35 cellular contexts compared by ENCODE assay signal in genomic region chr18:62494764-62495163, GRCh38.
"Had no signal": no experiment of that assay in that cellular context is flagged by ENCODE, and none has a peak within 500 bp of the region (broad histone marks: within the 10 kb centered on the region; RNA-seq: fewer than 3 reads in every experiment).

No MANE protein-coding gene starts in this region.

- FAIRE-seq: bronchial epithelial cell, TTC549 had no signal

- H3K36me3 Mint-ChIP-seq: activated CD4-positive, alpha-beta memory T cell treated with anti-CD3 and anti-CD28 coated beads for 36 hours; activated CD8-positive, alpha-beta memory T cell treated with anti-CD3 and anti-CD28 coated beads, Interleukin-2, amount 10 ng/mL, durations not matched to agents 7 days and 5 days; activated naive CD4-positive, alpha-beta T cell treated with anti-CD3 and anti-CD28 coated beads, Interleukin-2, amount 10 ng/mL, durations not matched to agents 7 days and 5 days; activated naive CD4-positive, alpha-beta T cell treated with anti-CD3 and anti-CD28 coated beads, Interleukin-2, amount 50 U/mL, for 24 hours; activated naive CD8-positive, alpha-beta T cell; activated naive CD8-positive, alpha-beta T cell treated with anti-CD3 and anti-CD28 coated beads, Interleukin-2, amount 10 ng/mL, durations not matched to agents 7 days and 5 days; brain had no signal

- H3K4me3 Mint-ChIP-seq: activated B cell treated with CpG ODN at 0.5 μM for 24 hours; activated CD4-positive, alpha-beta memory T cell treated with anti-CD3 and anti-CD28 coated beads for 36 hours; activated CD4-positive, alpha-beta T cell treated with anti-CD3 and anti-CD28 coated beads, Interleukin-2, amount 10 ng/mL, durations not matched to agents 24 days and 14 days; activated CD8-positive, alpha-beta memory T cell treated with anti-CD3 and anti-CD28 coated beads, Interleukin-2, amount 10 ng/mL, durations not matched to agents 7 days and 5 days; activated CD8-positive, alpha-beta T cell treated with anti-CD3 and anti-CD28 coated beads for 36 hours; activated naive CD4-positive, alpha-beta T cell treated with anti-CD3 and anti-CD28 coated beads, Interleukin-2, amount 10 ng/mL, durations not matched to agents 7 days and 5 days; activated naive CD4-positive, alpha-beta T cell treated with anti-CD3 and anti-CD28 coated beads, Interleukin-2, amount 50 U/mL, for 24 hours; activated naive CD8-positive, alpha-beta T cell; activated naive CD8-positive, alpha-beta T cell treated with anti-CD3 and anti-CD28 coated beads, Interleukin-2, amount 10 ng/mL, durations not matched to agents 7 days and 5 days; activated naive CD8-positive, alpha-beta T cell treated with anti-CD3 and anti-CD28 coated beads, Interleukin-2, amount 50 U/mL, for 24 hours; activated T-cell treated with anti-CD3 and anti-CD28 coated beads, Interleukin-2, amount 50 U/mL, for 24 hours; brain; central memory CD8-positive, alpha-beta T cell; T-helper 17 cell had no signal

- H3K36me3 ChIP-seq: ascending aorta, cardiac muscle cell had no signal

- H3K4me1 Mint-ChIP-seq: activated CD8-positive, alpha-beta memory T cell treated with anti-CD3 and anti-CD28 coated beads, Interleukin-2, amount 10 ng/mL, durations not matched to agents 7 days and 5 days; activated naive CD4-positive, alpha-beta T cell treated with anti-CD3 and anti-CD28 coated beads, Interleukin-2, amount 10 ng/mL, durations not matched to agents 7 days and 5 days; activated naive CD4-positive, alpha-beta T cell treated with anti-CD3 and anti-CD28 coated beads, Interleukin-2, amount 50 U/mL, for 24 hours; activated naive CD8-positive, alpha-beta T cell treated with anti-CD3 and anti-CD28 coated beads, Interleukin-2, amount 10 ng/mL, durations not matched to agents 7 days and 5 days; activated naive CD8-positive, alpha-beta T cell treated with anti-CD3 and anti-CD28 coated beads, Interleukin-2, amount 50 U/mL, for 24 hours; central memory CD8-positive, alpha-beta T cell had no signal

- H3K9me3 Mint-ChIP-seq: activated B cell treated with CpG ODN at 0.5 μM for 24 hours; activated CD4-positive, alpha-beta memory T cell treated with anti-CD3 and anti-CD28 coated beads for 36 hours; activated CD4-positive, alpha-beta T cell treated with anti-CD3 and anti-CD28 coated beads, Interleukin-2, amount 10 ng/mL, durations not matched to agents 24 days and 14 days; activated CD8-positive, alpha-beta T cell treated with anti-CD3 and anti-CD28 coated beads for 36 hours; activated naive CD4-positive, alpha-beta T cell treated with anti-CD3 and anti-CD28 coated beads, Interleukin-2, amount 10 ng/mL, durations not matched to agents 7 days and 5 days; activated naive CD4-positive, alpha-beta T cell treated with anti-CD3 and anti-CD28 coated beads, Interleukin-2, amount 50 U/mL, for 24 hours; activated naive CD8-positive, alpha-beta T cell treated with anti-CD3 and anti-CD28 coated beads, Interleukin-2, amount 10 ng/mL, durations not matched to agents 7 days and 5 days; activated naive CD8-positive, alpha-beta T cell treated with anti-CD3 and anti-CD28 coated beads, Interleukin-2, amount 50 U/mL, for 24 hours; activated T-cell treated with anti-CD3 and anti-CD28 coated beads, Interleukin-2, amount 50 U/mL, for 24 hours; activated T-helper 2 cell treated with anti-CD3 and anti-CD28 coated beads, Interferon-gamma antibody, Interleukin-2, Interleukin-4, amounts not matched to agents 10 μg/mL and 5 μg/mL and 100 μg/mL, durations not matched to agents 14 hours and 24 hours and 36 hours; brain; central memory CD8-positive, alpha-beta T cell had no signal

- H3K4me1 ChIP-seq: ascending aorta had no signal

- H3K27ac Mint-ChIP-seq: activated B cell treated with CpG ODN at 0.5 μM for 24 hours; activated CD4-positive, alpha-beta memory T cell treated with anti-CD3 and anti-CD28 coated beads for 36 hours; activated CD4-positive, alpha-beta T cell treated with anti-CD3 and anti-CD28 coated beads, Interleukin-2, amount 10 ng/mL, durations not matched to agents 24 days and 14 days; activated CD8-positive, alpha-beta memory T cell treated with anti-CD3 and anti-CD28 coated beads, Interleukin-2, amount 10 ng/mL, durations not matched to agents 7 days and 5 days; activated CD8-positive, alpha-beta T cell treated with anti-CD3 and anti-CD28 coated beads for 36 hours; activated naive CD4-positive, alpha-beta T cell treated with anti-CD3 and anti-CD28 coated beads, Interleukin-2, amount 10 ng/mL, durations not matched to agents 7 days and 5 days; activated naive CD4-positive, alpha-beta T cell treated with anti-CD3 and anti-CD28 coated beads, Interleukin-2, amount 50 U/mL, for 24 hours; activated naive CD8-positive, alpha-beta T cell; activated naive CD8-positive, alpha-beta T cell treated with anti-CD3 and anti-CD28 coated beads, Interleukin-2, amount 10 ng/mL, durations not matched to agents 7 days and 5 days; activated naive CD8-positive, alpha-beta T cell treated with anti-CD3 and anti-CD28 coated beads, Interleukin-2, amount 50 U/mL, for 24 hours; activated T-cell treated with anti-CD3 and anti-CD28 coated beads, Interleukin-2, amount 50 U/mL, for 24 hours; activated T-helper 2 cell treated with anti-CD3 and anti-CD28 coated beads, Interferon-gamma antibody, Interleukin-2, Interleukin-4, amounts not matched to agents 10 μg/mL and 5 μg/mL and 100 μg/mL, durations not matched to agents 14 hours and 24 hours and 36 hours; T-helper 17 cell had no signal

- H3K9me3 ChIP-seq: ascending aorta had no signal

- H3K4me3 ChIP-seq: ascending aorta, cardiac muscle cell had no signal

- H3K27me3 ChIP-seq: ascending aorta, cardiac muscle cell had no signal

- ATAC-seq: activated CD8-positive, alpha-beta memory T cell treated with anti-CD3 and anti-CD28 coated beads, Interleukin-2, amount 10 ng/mL, durations not matched to agents 7 days and 5 days; activated CD8-positive, alpha-beta T cell treated with anti-CD3 and anti-CD28 coated beads for 36 hours; activated naive CD8-positive, alpha-beta T cell treated with anti-CD3 and anti-CD28 coated beads, Interleukin-2, amount 50 U/mL, for 24 hours; T-helper 17 cell had no signal

- DNase-seq: activated B cell treated with CpG ODN at 0.5 μM for 24 hours; activated CD4-positive, alpha-beta memory T cell treated with anti-CD3 and anti-CD28 coated beads for 36 hours; activated CD4-positive, alpha-beta T cell treated with anti-CD3 and anti-CD28 coated beads for 4 hours; activated CD4-positive, alpha-beta T cell treated with anti-CD3 and anti-CD28 coated beads, Interleukin-2, amount 50 U/mL, for 1 hour; activated CD4-positive, alpha-beta T cell treated with anti-CD3 and anti-CD28 coated beads, Interleukin-2, amount 50 U/mL, for 4 hours; activated CD4-positive, CD25-positive, alpha-beta regulatory T cell treated with anti-CD3 and anti-CD28 coated beads, Interleukin-2, amount 50 U/mL, for 72 hours; activated CD8-positive, alpha-beta memory T cell treated with anti-CD3 and anti-CD28 coated beads for 24 hours; activated CD8-positive, alpha-beta memory T cell treated with anti-CD3 and anti-CD28 coated beads, Interleukin-2, amount 10 ng/mL, durations not matched to agents 7 days and 5 days; activated CD8-positive, alpha-beta memory T cell treated with anti-CD3 and anti-CD28 coated beads, Interleukin-2, amount 50 U/mL, for 48 hours; activated CD8-positive, alpha-beta T cell treated with anti-CD3 and anti-CD28 coated beads for 36 hours; activated effector memory CD4-positive, alpha-beta T cell treated with Interleukin-2 at 50 U/mL for 16 hours; activated gamma-delta T cell; activated naive CD4-positive, alpha-beta T cell treated with anti-CD3 and anti-CD28 coated beads, Interleukin-2, amount 10 ng/mL, durations not matched to agents 7 days and 5 days; activated naive CD4-positive, alpha-beta T cell treated with Interleukin-2 at 50 U/mL for 16 hours; activated naive CD8-positive, alpha-beta T cell treated with anti-CD3 and anti-CD28 coated beads, Interleukin-2, amount 10 ng/mL, durations not matched to agents 7 days and 5 days; activated naive CD8-positive, alpha-beta T cell treated with anti-CD3 and anti-CD28 coated beads, Interleukin-2, amount 50 U/mL, for 24 hours; activated T-cell treated with anti-CD3 and anti-CD28 coated beads, Interleukin-2, amount 50 U/mL, for 24 hours; activated T-cell treated with anti-CD3 and anti-CD28 coated beads, Interleukin-2, amount 50 U/mL, for 48 hours; amygdala; anterior cingulate cortex; caudate nucleus; cerebellar nuclear complex; T-helper 17 cell; T-helper 9 cell had no signal

- H3K27ac ChIP-seq: ascending aorta, cardiac muscle cell, VCaP had no signal
